15 cellular contexts compared by ENCODE assay signal in the genomic region with DNA sequence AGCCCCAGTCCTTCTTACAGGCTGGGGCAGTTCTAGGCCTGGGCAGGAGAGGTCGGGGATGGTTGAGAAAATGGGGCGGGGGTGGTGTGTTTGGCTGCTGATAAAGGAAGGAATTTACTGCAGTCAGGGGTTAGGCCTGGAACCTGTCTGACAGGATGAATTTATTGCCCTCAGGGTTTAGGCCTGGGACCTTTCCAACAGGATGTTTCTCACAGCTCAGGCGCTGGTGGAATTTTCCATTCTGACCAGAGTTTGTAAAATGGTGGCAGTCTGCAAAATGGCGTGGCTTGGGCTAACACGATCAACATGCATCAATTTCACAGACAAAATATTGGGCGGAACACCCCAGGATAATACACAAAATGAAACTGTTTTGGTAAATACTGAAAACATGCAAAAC.
DNase-seq lines count a peak whose midpoint lies in the region; ATAC-seq, FAIRE-seq and TF ChIP-seq lines count a peak whose summit lies in the region.
"Had no signal": no experiment of that assay in that cellular context is flagged by ENCODE, and none has a peak within 500 bp of the region (broad histone marks: within the 10 kb centered on the region; RNA-seq: fewer than 3 reads in every experiment).

No MANE protein-coding gene starts in this region.

- H3K27ac ChIP-seq in 22Rv1 = peak overlapping the region; percentile 61
- H3K27ac ChIP-seq in naive thymus-derived CD4-positive, alpha-beta T cell (ENCODE audit: low read depth, low read length) = no peak overlapping the region
- H3K27ac ChIP-seq: tibial nerve had no signal

- no TSS peak for BruUV-seq in MCF 10A (replicated peaks; lab: Mats Ljungman, UMichigan)

- H3K4me1 Mint-ChIP-seq in MCF 10A (ENCODE audit: insufficient read depth, unreplicated experiment) = no peaks in the 10 kb centered on the region
- peaks cover 0 to 4% (median 0%) of the 10 kb centered on the region in 7 donors for H3K4me1 Mint-ChIP-seq in naive thymus-derived CD4-positive, alpha-beta T cell

- no peak overlapping the region for H3K4me3 ChIP-seq in naive thymus-derived CD4-positive, alpha-beta T cell (ENCODE audit: low read length)
- H3K4me3 ChIP-seq: skin epidermis, tibial nerve had no signal

- H3K36me3 Mint-ChIP-seq in MCF 10A (ENCODE audit: insufficient read depth, unreplicated experiment) = no peaks in the 10 kb centered on the region
- H3K36me3 Mint-ChIP-seq in naive thymus-derived CD4-positive, alpha-beta T cell = peaks cover 1 to 38% (median 25%) of the 10 kb centered on the region in 5 donors

- DNase-seq in HTR-8/SVneo (ENCODE audit: insufficient read length, low spot score) = peak; percentile 9
- peak; percentile 54 for DNase-seq in MCF 10A (ENCODE audit: unreplicated experiment)
- DNase-seq in iris pigment epithelial cell (ENCODE audit: low read depth) = peak; percentile 21
- no peak for DNase-seq in GM19240 (ENCODE audit: insufficient read length, low spot score)
- no peak for DNase-seq in stimulated activated CD4-positive, alpha-beta T cell treated with anti-CD3 and anti-CD28 coated beads, Interleukin-2, amount 100 ng/mL, for 24 hours
- DNase-seq in activated CD8-positive, alpha-beta memory T cell treated with anti-CD3 and anti-CD28 coated beads, Interleukin-2, amount 50 U/mL, for 4 hours = no peak
- DNase-seq in naive thymus-derived CD4-positive, alpha-beta T cell = no peak
- DNase-seq: activated CD8-positive, alpha-beta T cell treated with anti-CD3 and anti-CD28 coated beads, Interleukin-2, amount 10 ng/mL, durations not matched to agents 7 days and 5 days; activated naive CD4-positive, alpha-beta T cell treated with anti-CD3 and anti-CD28 coated beads for 36 hours; DMS53; NCI-H2107 had no signal

- POLR2A ChIA-PET in MCF 10A (lab: Yijun Ruan, JAX) = no interaction called here
- POLR2A ChIA-PET in naive thymus-derived CD4-positive, alpha-beta T cell (lab: Charles Lee) = no interaction called here

- H3K27ac Mint-ChIP-seq in MCF 10A (ENCODE audit: low read depth, unreplicated experiment) = no peak overlapping the region
- H3K27ac Mint-ChIP-seq in naive thymus-derived CD4-positive, alpha-beta T cell = no peak overlapping the region
- H3K27ac Mint-ChIP-seq: activated CD8-positive, alpha-beta T cell treated with anti-CD3 and anti-CD28 coated beads, Interleukin-2, amount 10 ng/mL, durations not matched to agents 7 days and 5 days; activated naive CD4-positive, alpha-beta T cell treated with anti-CD3 and anti-CD28 coated beads for 36 hours had no signal

- H3K27me3 Mint-ChIP-seq in MCF 10A (ENCODE audit: insufficient read depth, unreplicated experiment) = no peaks in the 10 kb centered on the region
- no peaks in the 10 kb centered on the region for H3K27me3 Mint-ChIP-seq in naive thymus-derived CD4-positive, alpha-beta T cell

- H3K4me1 ChIP-seq in naive thymus-derived CD4-positive, alpha-beta T cell (ENCODE audit: control insufficient read depth in 2 of 2, insufficient read depth in 2 of 2, low read length in 2 of 2) = no peaks in the 10 kb centered on the region
- H3K4me1 ChIP-seq: tibial nerve had no signal

- H3K9me3 Mint-ChIP-seq in MCF 10A (ENCODE audit: unreplicated experiment) = peaks cover 6% of the 10 kb centered on the region
- H3K9me3 Mint-ChIP-seq in naive thymus-derived CD4-positive, alpha-beta T cell = peaks cover 0 to 32% (median 12%) of the 10 kb centered on the region in 11 donors

- no peaks in the 10 kb centered on the region for H3K27me3 ChIP-seq in naive thymus-derived CD4-positive, alpha-beta T cell (ENCODE audit: control insufficient read depth in 2 of 2, insufficient read depth in 2 of 2, low read length in 2 of 2)
- H3K27me3 ChIP-seq: tibial nerve had no signal

- FAIRE-seq in HTR-8/SVneo (lab: Jason Lieb, UNC) = no peak

- ATAC-seq in naive thymus-derived CD4-positive, alpha-beta T cell = no peak
- ATAC-seq: activated CD8-positive, alpha-beta T cell treated with anti-CD3 and anti-CD28 coated beads, Interleukin-2, amount 10 ng/mL, durations not matched to agents 7 days and 5 days; left lobe of liver had no signal

- CTCF ChIA-PET in MCF 10A (lab: Yijun Ruan, JAX) = interaction anchor here (0.6 kb wide), 4 partner anchors 33 to 512 kb away, joined by 3 to 6 read pairs (median 3); no protein-coding TSS in a partner anchor
- CTCF ChIA-PET in naive thymus-derived CD4-positive, alpha-beta T cell (lab: Charles Lee) = no interaction called here

- no peak for TF ChIP-seq CTCF in 22Rv1 (IDR thresholded peaks at IDR 0.05)
- no peak for TF ChIP-seq CTCF in MCF 10A (IDR thresholded peaks at IDR 0.05; ENCODE audit: unreplicated experiment)

- H3K36me3 ChIP-seq in naive thymus-derived CD4-positive, alpha-beta T cell (ENCODE audit: control insufficient read depth in 2 of 3, insufficient read depth in 3 of 3, low read length in 3 of 3) = peaks cover 0 to 21% (median 0%) of the 10 kb centered on the region in 3 experiments

- peak overlapping the region; percentile 42 for H3K4me3 Mint-ChIP-seq in MCF 10A (ENCODE audit: unreplicated experiment)
- H3K4me3 Mint-ChIP-seq in naive thymus-derived CD4-positive, alpha-beta T cell = no peak overlapping the region
- H3K4me3 Mint-ChIP-seq: activated CD8-positive, alpha-beta T cell treated with anti-CD3 and anti-CD28 coated beads, Interleukin-2, amount 10 ng/mL, durations not matched to agents 7 days and 5 days; activated naive CD4-positive, alpha-beta T cell treated with anti-CD3 and anti-CD28 coated beads for 36 hours had no signal

- intact Hi-C loops in MCF 10A (cut with micrococcal nuclease) = no loop called here
- intact Hi-C loops in naive thymus-derived CD4-positive, alpha-beta T cell (cut with micrococcal nuclease) = no loop called here

- no peaks in the 10 kb centered on the region for H3K9me3 ChIP-seq in naive thymus-derived CD4-positive, alpha-beta T cell (ENCODE audit: control insufficient read depth in 2 of 3, low read length in 3 of 3)
- H3K9me3 ChIP-seq: tibial nerve had no signal

Comparison
In these comparisons a context has a peak if more than half of its experiments do, and no peak if none do; other contexts are left out.
1. DNase-seq: peak in HTR-8/SVneo (single experiment), MCF 10A (single experiment) and iris pigment epithelial cell (single experiment); none in GM19240 (single experiment), stimulated activated CD4-positive, alpha-beta T cell treated with anti-CD3 and anti-CD28 coated beads, Interleukin-2, amount 100 ng/mL, for 24 hours (0 of 2), activated CD8-positive, alpha-beta memory T cell treated with anti-CD3 and anti-CD28 coated beads, Interleukin-2, amount 50 U/mL, for 4 hours (single experiment) and naive thymus-derived CD4-positive, alpha-beta T cell (0 of 9).